Comparison of ENCODE assay signal across 14 cellular contexts in the genomic region with DNA sequence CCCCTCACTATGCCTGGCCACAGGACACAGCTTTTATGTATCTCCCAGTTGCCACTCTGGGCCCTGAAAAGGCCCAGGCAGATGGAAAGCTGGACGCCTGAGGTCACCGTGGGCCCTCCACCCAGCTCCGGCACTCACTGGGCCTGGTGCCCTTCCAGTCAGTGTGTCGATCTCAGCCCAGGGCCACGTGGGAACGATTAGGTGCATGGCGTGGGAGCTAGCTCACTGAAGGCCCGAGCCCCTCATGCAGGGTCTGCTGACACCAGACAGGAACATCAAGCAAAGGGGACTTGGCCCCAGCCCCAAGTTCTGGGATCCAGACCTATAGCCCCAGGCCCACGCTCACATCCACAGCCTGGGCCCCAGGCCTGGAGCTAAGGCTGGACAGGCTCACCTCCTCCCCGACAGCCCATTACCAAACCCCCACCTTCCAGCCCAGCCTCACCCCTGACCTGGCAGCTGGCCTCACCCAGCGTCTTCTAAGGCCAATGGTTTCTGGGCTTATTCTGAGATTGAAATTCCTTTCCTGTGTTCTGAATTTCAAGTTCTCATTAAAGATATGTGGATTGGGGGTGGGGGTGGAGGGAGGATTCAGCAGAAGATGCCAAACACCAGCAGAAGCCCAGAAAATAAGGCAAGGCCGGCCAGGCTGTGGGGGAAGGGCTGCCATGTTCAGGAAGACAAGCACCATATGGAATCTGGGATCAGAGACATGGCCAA.
A peak's percentile ranks its signal among the peaks of the same experiment; 100 is the strongest.
DNase-seq lines count a peak whose midpoint lies in the region; ATAC-seq and TF ChIP-seq lines count a peak whose summit lies in the region.
"Had no signal": no experiment of that assay in that cellular context is flagged by ENCODE, and none has a peak within 500 bp of the region (broad histone marks: within the 10 kb centered on the region; RNA-seq: fewer than 3 reads in every experiment).

No MANE protein-coding gene starts in this region.

- POLR2A ChIA-PET in activated B cell treated with CpG ODN at 0.5 μM for 24 hours (lab: Charles Lee) = no interaction called here

- ATAC-seq in activated B cell treated with CpG ODN at 0.5 μM for 24 hours (ENCODE audit: low read depth) = no peak
- no peak for ATAC-seq in HG03432 (IDR thresholded peaks at IDR 0.05; ENCODE audit: unreplicated experiment)

- DNase-seq in AG08395 (ENCODE audit: low spot score) = peak; percentile 47
- DNase-seq in activated B cell treated with CpG ODN at 0.5 μM for 24 hours = peak; percentile 9
- DNase-seq in cardiac septum (ENCODE audit: low spot score) = peak; percentile 73
- peak in 6 of 10 donors; percentile 4 to 70 (median 42) for DNase-seq in posterior cingulate gyrus
- no peak for DNase-seq in HuH-7 (ENCODE audit: low spot score)
- DNase-seq in H4 (ENCODE audit: low spot score) = no peak
- no peak for DNase-seq in stimulated activated CD8-positive, alpha-beta memory T cell treated with anti-CD3 and anti-CD28 coated beads, Interleukin-4, amount 100 ng/mL, for 48 hours
- DNase-seq: activated T-cell treated with anti-CD3 and anti-CD28 coated beads, Interleukin-2, amount 50 U/mL, for 24 hours; foreskin melanocyte; H7; Kasumi-1; mesendoderm; NCI-H2107 had no signal

- CTCF ChIA-PET in activated B cell treated with CpG ODN at 0.5 μM for 24 hours (lab: Charles Lee) = no interaction called here

- H3K27ac Mint-ChIP-seq in activated B cell treated with CpG ODN at 0.5 μM for 24 hours = no peak overlapping the region
- H3K27ac Mint-ChIP-seq: activated T-cell treated with anti-CD3 and anti-CD28 coated beads, Interleukin-2, amount 50 U/mL, for 24 hours had no signal

- TF ChIP-seq CTCF in activated B cell treated with CpG ODN at 0.5 μM for 24 hours (IDR thresholded peaks at IDR 0.05) = no peak

- H3K9me3 Mint-ChIP-seq in activated B cell treated with CpG ODN at 0.5 μM for 24 hours = no peaks in the 10 kb centered on the region
- H3K9me3 Mint-ChIP-seq: activated T-cell treated with anti-CD3 and anti-CD28 coated beads, Interleukin-2, amount 50 U/mL, for 24 hours had no signal

- no peaks in the 10 kb centered on the region for H3K27me3 Mint-ChIP-seq in activated B cell treated with CpG ODN at 0.5 μM for 24 hours

- H3K36me3 Mint-ChIP-seq in activated B cell treated with CpG ODN at 0.5 μM for 24 hours (ENCODE audit: low read depth) = no peaks in the 10 kb centered on the region

- H3K4me1 Mint-ChIP-seq in activated B cell treated with CpG ODN at 0.5 μM for 24 hours = no peaks in the 10 kb centered on the region

- H3K4me3 Mint-ChIP-seq in activated B cell treated with CpG ODN at 0.5 μM for 24 hours = no peak overlapping the region
- H3K4me3 Mint-ChIP-seq: activated T-cell treated with anti-CD3 and anti-CD28 coated beads, Interleukin-2, amount 50 U/mL, for 24 hours had no signal

- intact Hi-C loops in activated B cell treated with CpG ODN at 0.5 μM for 24 hours (cut with micrococcal nuclease) = no loop called here
- intact Hi-C loops in cardiac septum (cut with DNase I) = no loop called here
- intact Hi-C loops in posterior cingulate gyrus (cut with DNase I) = no loop called here

Comparison
In these comparisons a context has a peak if more than half of its experiments do, and no peak if none do; other contexts are left out.
1. DNase-seq: peak in AG08395 (single experiment), activated B cell treated with CpG ODN at 0.5 μM for 24 hours (single experiment), cardiac septum (single experiment) and posterior cingulate gyrus (6 of 10); none in HuH-7 (single experiment), H4 (single experiment) and stimulated activated CD8-positive, alpha-beta memory T cell treated with anti-CD3 and anti-CD28 coated beads, Interleukin-4, amount 100 ng/mL, for 48 hours (single experiment).